15 cellular contexts compared by ENCODE assay signal in genomic region chr3:21621396-21621695, GRCh38.
DNase-seq lines count a peak whose midpoint lies in the region; ATAC-seq and TF ChIP-seq lines count a peak whose summit lies in the region.
"Had no signal": no experiment of that assay in that cellular context is flagged by ENCODE, and none has a peak within 500 bp of the region (broad histone marks: within the 10 kb centered on the region; RNA-seq: fewer than 3 reads in every experiment).

No MANE protein-coding gene starts in this region.

- peak; percentile 83 for DNase-seq in AG10803 (ENCODE audit: low read depth)
- DNase-seq in NCI-H226: peak; percentile 11
- peak; percentile 81 for DNase-seq in fibroblast of lung (ENCODE audit: low read depth in 2 of 2)
- peak; percentile 36 for DNase-seq in non-pigmented ciliary epithelial cell (ENCODE audit: low read depth)
- DNase-seq in Right ventricle myocardium inferior (ENCODE audit: missing footprints): no peak
- no peak for DNase-seq in NCI-H524 treated with DMSO at 0.1 percent for 48 hours (lab: John Stamatoyannopoulos, UW)
- no peak for DNase-seq in NCI-H2081 treated with DMSO at 0.1 percent for 48 hours (lab: John Stamatoyannopoulos, UW)
- DNase-seq: activated CD4-positive, alpha-beta T cell treated with anti-CD3 and anti-CD28 coated beads for 4 hours; activated T-cell treated with anti-CD3 and anti-CD28 coated beads, Interleukin-2, amount 50 U/mL, for 72 hours; CD4-positive, alpha-beta T cell; NCI-H2107; SW 1271 had no signal

- no peaks in the 10 kb centered on the region for H3K36me3 ChIP-seq in fibroblast of lung (ENCODE audit: control insufficient read depth, insufficient read depth, low read length)
- H3K36me3 ChIP-seq: cardiac muscle cell, prostate gland had no signal

- no peaks in the 10 kb centered on the region for H4K20me1 ChIP-seq in fibroblast of lung (ENCODE audit: control insufficient read depth, extremely low read depth, insufficient read depth, low read length)

- H3K9me3 ChIP-seq in fibroblast of lung (ENCODE audit: control insufficient read depth, insufficient read depth, low read depth, low read length): no peaks in the 10 kb centered on the region
- H3K9me3 ChIP-seq: prostate gland had no signal

- no peak overlapping the region for H3K4me3 ChIP-seq in AG10803 (ENCODE audit: low read length)
- H3K4me3 ChIP-seq in fibroblast of lung (replicated peaks in 1 of 4; ENCODE audit: control extremely low read depth in 1 of 4, insufficient read depth in 1 of 4, low read depth in 3 of 4, low read length in 4 of 4): no peak overlapping the region
- H3K4me3 ChIP-seq: cardiac muscle cell, prostate gland had no signal

- H3K9ac ChIP-seq in fibroblast of lung (ENCODE audit: insufficient read depth, low read length): no peak overlapping the region

- intact Hi-C loops in Right ventricle myocardium inferior (cut with DNase I): no loop called here

- no peak overlapping the region for H3K4me2 ChIP-seq in fibroblast of lung (ENCODE audit: extremely low read depth, insufficient read depth, low read length)

- TF ChIP-seq CTCF in AG10803 (conservative IDR thresholded peaks at IDR 0.05; ENCODE audit: low read length): no peak
- no peak for TF ChIP-seq CTCF in fibroblast of lung (conservative IDR thresholded peaks at IDR 0.05 in 1 of 2, IDR thresholded peaks at IDR 0.05 in 1 of 2; ENCODE audit: low read depth in 1 of 2, low read length in 2 of 2)

- no peak overlapping the region for H3K27ac ChIP-seq in fibroblast of lung (ENCODE audit: insufficient read depth, low read length)
- H3K27ac ChIP-seq: cardiac muscle cell, prostate gland had no signal

- ATAC-seq in HG03342 (IDR thresholded peaks at IDR 0.05; ENCODE audit: unreplicated experiment) (no peak), Right ventricle myocardium inferior (no peak)
- ATAC-seq: activated T-cell treated with anti-CD3 and anti-CD28 coated beads, Interleukin-2, amount 50 U/mL, for 72 hours had no signal

- no peak overlapping the region for H2AFZ ChIP-seq in fibroblast of lung (ENCODE audit: low read length)

- H3K4me1 ChIP-seq in fibroblast of lung (ENCODE audit: control insufficient read depth, extremely low read depth, insufficient read depth, low read length): no peaks in the 10 kb centered on the region
- H3K4me1 ChIP-seq: prostate gland had no signal

- H3K79me2 ChIP-seq in fibroblast of lung (ENCODE audit: control insufficient read depth, insufficient read depth, low read length): no peaks in the 10 kb centered on the region

- H3K27me3 ChIP-seq in fibroblast of lung (ENCODE audit: control insufficient read depth, insufficient read depth, low read length): no peaks in the 10 kb centered on the region
- H3K27me3 ChIP-seq: cardiac muscle cell had no signal

Comparison
In these comparisons a context has a peak if more than half of its experiments do, and no peak if none do; other contexts are left out.
1. DNase-seq: peak in AG10803 (single experiment), NCI-H226 (single experiment), fibroblast of lung (2 of 2) and non-pigmented ciliary epithelial cell (single experiment); none in Right ventricle myocardium inferior (single experiment), NCI-H524 treated with DMSO at 0.1 percent for 48 hours (single experiment) and NCI-H2081 treated with DMSO at 0.1 percent for 48 hours (single experiment).